Comparison of ENCODE assay signal across 27 cellular contexts in genomic region chr22:39914584-39914983, GRCh38. TPM values are rescaled to one million over a fixed set of nuclear protein-coding genes. Genes with fewer than 3 reads are reported as not detected.
DNase-seq lines count a peak whose midpoint lies in the region; TF ChIP-seq lines count a peak whose summit lies in the region.
"Had no signal": no experiment of that assay in that cellular context is flagged by ENCODE, and none has a peak within 500 bp of the region (broad histone marks: within the 10 kb centered on the region; RNA-seq: fewer than 3 reads in every experiment).

No MANE protein-coding gene starts in this region.

- H3K4me3 ChIP-seq in neural progenitor cell (no peak overlapping the region), SK-N-SH (ENCODE audit: low read depth in 2 of 2, low read length in 1 of 2) (no peak overlapping the region)
- H3K4me3 ChIP-seq: esophagus muscularis mucosa, suprapubic skin had no signal

- peaks cover 33% of the 10 kb centered on the region for H3K4me1 ChIP-seq in neural progenitor cell
- no peaks in the 10 kb centered on the region; a peak in 1 of 4 replicates for H3K4me1 ChIP-seq in SK-N-SH (ENCODE audit: control insufficient read depth in 1 of 2, insufficient read depth in 2 of 2, low read depth in 1 of 2, low read length in 1 of 2)

- no peak for TF ChIP-seq CTCF in neural progenitor cell (IDR thresholded peaks at IDR 0.05)
- no peak for TF ChIP-seq CTCF in SK-N-SH (IDR thresholded peaks at IDR 0.05)

- H3K36me3 Mint-ChIP-seq in activated T-cell treated with anti-CD3 and anti-CD28 coated beads, Interleukin-2, amount 50 U/mL, for 24 hours (ENCODE audit: low read depth): peaks cover 6% of the 10 kb centered on the region
- peaks cover 36% of the 10 kb centered on the region for H3K36me3 Mint-ChIP-seq in activated T-helper 2 cell treated with anti-CD3 and anti-CD28 coated beads, Interferon-gamma antibody, Interleukin-2, Interleukin-4, amounts not matched to agents 10 μg/mL and 5 μg/mL and 100 μg/mL, durations not matched to agents 14 hours and 24 hours and 36 hours (ENCODE audit: low read depth)
- H3K36me3 Mint-ChIP-seq in neural progenitor cell: no peaks in the 10 kb centered on the region

- no peak for TF ChIP-seq EP300 in SK-N-SH (IDR thresholded peaks at IDR 0.05; ENCODE audit: borderline replicate concordance in 1 of 2, low read depth in 1 of 2, low read length in 1 of 2)

- H3K27me3 Mint-ChIP-seq in activated T-cell treated with anti-CD3 and anti-CD28 coated beads, Interleukin-2, amount 50 U/mL, for 24 hours: no peaks in the 10 kb centered on the region
- no peaks in the 10 kb centered on the region for H3K27me3 Mint-ChIP-seq in activated T-helper 2 cell treated with anti-CD3 and anti-CD28 coated beads, Interferon-gamma antibody, Interleukin-2, Interleukin-4, amounts not matched to agents 10 μg/mL and 5 μg/mL and 100 μg/mL, durations not matched to agents 14 hours and 24 hours and 36 hours (ENCODE audit: low read depth)
- peaks cover 2% of the 10 kb centered on the region for H3K27me3 Mint-ChIP-seq in neural progenitor cell (ENCODE audit: insufficient read depth, low read depth)
- H3K27me3 Mint-ChIP-seq: memory B cell had no signal

- H3K36me3 ChIP-seq in KOPT-K1 (ENCODE audit: insufficient read depth, low read length) (peaks cover 6% of the 10 kb centered on the region; the same call in 1 of the 2 replicates), neural progenitor cell (no peaks in the 10 kb centered on the region), SK-N-SH (replicated peaks in 1 of 2; ENCODE audit: control insufficient read depth in 1 of 2, insufficient read depth in 2 of 2, low read length in 1 of 2) (no peaks in the 10 kb centered on the region)
- H3K36me3 ChIP-seq: esophagus muscularis mucosa, suprapubic skin had no signal

- no peak for DNase-seq in activated T-cell treated with anti-CD3 and anti-CD28 coated beads, Interleukin-2, amount 50 U/mL, for 24 hours
- DNase-seq in activated T-cell treated with anti-CD3 and anti-CD28 coated beads for 4 hours: no peak
- DNase-seq in activated T-helper 2 cell treated with anti-CD3 and anti-CD28 coated beads, Interferon-gamma antibody, Interleukin-2, Interleukin-4, amounts not matched to agents 10 μg/mL and 5 μg/mL and 100 μg/mL, durations not matched to agents 14 hours and 24 hours and 36 hours (ENCODE audit: low spot score): no peak
- no peak for DNase-seq in neural progenitor cell (ENCODE audit: low spot score)
- no peak for DNase-seq in SK-N-SH
- DNase-seq in mucosa of gallbladder (ENCODE audit: low spot score): no peak
- no peak for DNase-seq in middle frontal gyrus (ENCODE audit: extremely low spot score, low spot score)
- DNase-seq: activated CD4-positive, CD25-positive, alpha-beta regulatory T cell treated with anti-CD3 and anti-CD28 coated beads, Interleukin-2, amount 50 U/mL, for 72 hours; activated CD8-positive, alpha-beta memory T cell treated with anti-CD3 and anti-CD28 coated beads, Interleukin-2, amount 50 U/mL, for 48 hours; C1 segment of cervical spinal cord; foreskin melanocyte; KBM-7; NCI-H1436 treated with DMSO at 0.1 percent for 48 hours; NCI-H510A; SHP77 treated with DMSO at 0.1 percent for 48 hours; stimulated activated CD4-positive, alpha-beta T cell treated with anti-CD3 and anti-CD28 coated beads, Interleukin-1b, Interleukin-23, amount 100 ng/mL, for 48 hours; SW 1271 had no signal

- intact Hi-C loops in activated T-helper 2 cell treated with anti-CD3 and anti-CD28 coated beads, Interferon-gamma antibody, Interleukin-2, Interleukin-4, amounts not matched to agents 10 μg/mL and 5 μg/mL and 100 μg/mL, durations not matched to agents 14 hours and 24 hours and 36 hours (cut with micrococcal nuclease): no loop called here

- POLR2A ChIA-PET in SK-N-SH (lab: Yijun Ruan, JAX): no interaction called here

- H3K9me3 Mint-ChIP-seq in activated T-cell treated with anti-CD3 and anti-CD28 coated beads, Interleukin-2, amount 50 U/mL, for 24 hours: peaks cover 3% of the 10 kb centered on the region
- no peaks in the 10 kb centered on the region for H3K9me3 Mint-ChIP-seq in activated T-helper 2 cell treated with anti-CD3 and anti-CD28 coated beads, Interferon-gamma antibody, Interleukin-2, Interleukin-4, amounts not matched to agents 10 μg/mL and 5 μg/mL and 100 μg/mL, durations not matched to agents 14 hours and 24 hours and 36 hours
- no peaks in the 10 kb centered on the region for H3K9me3 Mint-ChIP-seq in neural progenitor cell

- peak overlapping the region; percentile 50 for H3K4me2 ChIP-seq in neural progenitor cell
- H3K4me2 ChIP-seq in SK-N-SH: no peak overlapping the region

- WGBS in SK-N-SH (ENCODE audit: low lambda C conversion rate): 84% methylated on average over 7 of the region's 9 CpGs

- H3K27ac ChIP-seq in KOPT-K1 (ENCODE audit: low read depth, low read length, poor library complexity, severe bottlenecking) (peak overlapping the region; percentile 40), neural progenitor cell (no peak overlapping the region), SK-N-SH (ENCODE audit: low read depth in 2 of 2, low read length in 1 of 2) (no peak overlapping the region)
- H3K27ac ChIP-seq: esophagus muscularis mucosa, suprapubic skin had no signal

- no peak overlapping the region for H2AFZ ChIP-seq in neural progenitor cell (replicated peaks)
- no peak overlapping the region for H2AFZ ChIP-seq in SK-N-SH (ENCODE audit: low read depth)

- H3K27ac Mint-ChIP-seq in activated T-cell treated with anti-CD3 and anti-CD28 coated beads, Interleukin-2, amount 50 U/mL, for 24 hours: peak overlapping the region; percentile 97
- H3K27ac Mint-ChIP-seq in activated T-helper 2 cell treated with anti-CD3 and anti-CD28 coated beads, Interferon-gamma antibody, Interleukin-2, Interleukin-4, amounts not matched to agents 10 μg/mL and 5 μg/mL and 100 μg/mL, durations not matched to agents 14 hours and 24 hours and 36 hours: peak overlapping the region; percentile 72
- no peak overlapping the region for H3K27ac Mint-ChIP-seq in neural progenitor cell

- peaks cover 23% of the 10 kb centered on the region for H3F3A ChIP-seq in neural progenitor cell (ENCODE audit: low read depth)
- H3F3A ChIP-seq in SK-N-SH (replicated peaks; ENCODE audit: insufficient read depth): no peaks in the 10 kb centered on the region

- H3K27me3 ChIP-seq in neural progenitor cell (no peaks in the 10 kb centered on the region), SK-N-SH (ENCODE audit: insufficient read depth) (no peaks in the 10 kb centered on the region)

- H3K79me2 ChIP-seq in neural progenitor cell (ENCODE audit: low read depth) (no peaks in the 10 kb centered on the region), SK-N-SH (ENCODE audit: insufficient read depth) (no peaks in the 10 kb centered on the region)

- CTCF ChIA-PET in SK-N-SH (lab: Yijun Ruan, JAX): no interaction called here

- H3K9me2 ChIP-seq in SK-N-SH: no peaks in the 10 kb centered on the region

- H3K9me3 ChIP-seq in KOPT-K1 (ENCODE audit: insufficient read depth, low read length, poor library complexity, severe bottlenecking) (no peaks in the 10 kb centered on the region), neural progenitor cell (ENCODE audit: low read depth) (no peaks in the 10 kb centered on the region), SK-N-SH (no peaks in the 10 kb centered on the region)
- H3K9me3 ChIP-seq: esophagus muscularis mucosa, suprapubic skin had no signal

- H3K4me1 Mint-ChIP-seq in activated T-cell treated with anti-CD3 and anti-CD28 coated beads, Interleukin-2, amount 50 U/mL, for 24 hours (ENCODE audit: low read depth): peaks cover 94% of the 10 kb centered on the region
- peaks cover 81% of the 10 kb centered on the region for H3K4me1 Mint-ChIP-seq in activated T-helper 2 cell treated with anti-CD3 and anti-CD28 coated beads, Interferon-gamma antibody, Interleukin-2, Interleukin-4, amounts not matched to agents 10 μg/mL and 5 μg/mL and 100 μg/mL, durations not matched to agents 14 hours and 24 hours and 36 hours (ENCODE audit: low read depth)
- H3K4me1 Mint-ChIP-seq in neural progenitor cell: peaks cover 53% of the 10 kb centered on the region

- H4K20me1 ChIP-seq in neural progenitor cell (ENCODE audit: low read depth): peaks cover 13% of the 10 kb centered on the region
- H4K20me1 ChIP-seq in SK-N-SH (ENCODE audit: insufficient read depth): no peaks in the 10 kb centered on the region

- no peak overlapping the region for H3K9ac ChIP-seq in neural progenitor cell
- no peak overlapping the region for H3K9ac ChIP-seq in SK-N-SH

- H3K4me3 Mint-ChIP-seq in activated T-cell treated with anti-CD3 and anti-CD28 coated beads, Interleukin-2, amount 50 U/mL, for 24 hours: peak overlapping the region; percentile 71
- no peak overlapping the region for H3K4me3 Mint-ChIP-seq in activated T-helper 2 cell treated with anti-CD3 and anti-CD28 coated beads, Interferon-gamma antibody, Interleukin-2, Interleukin-4, amounts not matched to agents 10 μg/mL and 5 μg/mL and 100 μg/mL, durations not matched to agents 14 hours and 24 hours and 36 hours (ENCODE audit: low read depth)
- no peak overlapping the region for H3K4me3 Mint-ChIP-seq in neural progenitor cell

- TF ChIP-seq RAD21 in SK-N-SH (IDR thresholded peaks at IDR 0.05; ENCODE audit: low read length): no peak

TF ChIP-seq in SK-N-SH, 30 proteins besides CTCF, POLR2A, EP300 and RAD21 (continues in another document):
- no peak for TF ChIP-seq TCF12 (IDR thresholded peaks at IDR 0.05)

RNA-seq across cellular contexts. Expression of gene GRAP2, which starts 13.7 kb away (rescaled TPM):
- total RNA-seq in activated T-helper 2 cell treated with anti-CD3 and anti-CD28 coated beads, Interferon-gamma antibody, Interleukin-2, Interleukin-4, amounts not matched to agents 10 μg/mL and 5 μg/mL and 100 μg/mL, durations not matched to agents 14 hours and 24 hours and 36 hours: 44.1 and 46.5 TPM in 2 replicates
- not detected in 2 replicates for total RNA-seq in neural progenitor cell (ENCODE audit: low replicate concordance)
- 0.13 and 0.15 TPM in 2 replicates for polyA plus RNA-seq in SK-N-SH (2012; rRNA removed)
- 0.04 and 0.18 TPM in 2 replicates for polyA plus RNA-seq in SK-N-SH (2012; cell fraction: cytosol; rRNA removed)
- 0.10 and 0.14 TPM in 2 replicates for polyA plus RNA-seq in SK-N-SH (2012; cell fraction: nucleus; rRNA removed)
- total RNA-seq in mucosa of gallbladder: 9.8 TPM
- total RNA-seq: myocyte had no signal

RNA-seq across cellular contexts. Expression of gene ENTHD1, which starts 21.0 kb away (rescaled TPM):
- 0.11 TPM in 2 replicates for total RNA-seq in activated T-helper 2 cell treated with anti-CD3 and anti-CD28 coated beads, Interferon-gamma antibody, Interleukin-2, Interleukin-4, amounts not matched to agents 10 μg/mL and 5 μg/mL and 100 μg/mL, durations not matched to agents 14 hours and 24 hours and 36 hours
- not detected in 2 replicates for total RNA-seq in neural progenitor cell (ENCODE audit: low replicate concordance)
- polyA plus RNA-seq in SK-N-SH (2012; rRNA removed): not detected in 2 replicates
- polyA plus RNA-seq in SK-N-SH (2012; cell fraction: cytosol; rRNA removed): not detected in 2 replicates
- polyA plus RNA-seq in SK-N-SH (2012; cell fraction: nucleus; rRNA removed): not detected in 2 replicates
- 0.09 TPM for total RNA-seq in mucosa of gallbladder
- total RNA-seq: esophagus muscularis mucosa, HT1080, myocyte, omental fat pad, skeletal muscle tissue, suprapubic skin, urinary bladder had no signal
- polyA plus RNA-seq: adipose tissue, urinary bladder had no signal

RNA-seq across cellular contexts. Expression of gene TMA7B, which starts 45.6 kb away (rescaled TPM):
- total RNA-seq in activated T-helper 2 cell treated with anti-CD3 and anti-CD28 coated beads, Interferon-gamma antibody, Interleukin-2, Interleukin-4, amounts not matched to agents 10 μg/mL and 5 μg/mL and 100 μg/mL, durations not matched to agents 14 hours and 24 hours and 36 hours: 1.7 and 2.0 TPM in 2 replicates
- total RNA-seq in neural progenitor cell (ENCODE audit: low replicate concordance) (not detected in 2 replicates), mucosa of gallbladder (0.66 TPM)
- not detected in 2 replicates for polyA plus RNA-seq in SK-N-SH (2012; rRNA removed)
- not detected in 2 replicates for polyA plus RNA-seq in SK-N-SH (2012; cell fraction: cytosol; rRNA removed)
- 0.09 TPM in 1 of 2 replicates, not detected in the other for polyA plus RNA-seq in SK-N-SH (2012; cell fraction: nucleus; rRNA removed)
- total RNA-seq: esophagus muscularis mucosa, HT1080, myocyte, omental fat pad had no signal
- polyA plus RNA-seq: urinary bladder had no signal

Comparison
In these comparisons a context has a peak if more than half of its experiments do, and no peak if none do; other contexts are left out.
1. RNA of gene GRAP2, which starts 13.7 kb away (total RNA-seq): 44.1 to 46.5 TPM in activated T-helper 2 cell treated with anti-CD3 and anti-CD28 coated beads, Interferon-gamma antibody, Interleukin-2, Interleukin-4, amounts not matched to agents 10 μg/mL and 5 μg/mL and 100 μg/mL, durations not matched to agents 14 hours and 24 hours and 36 hours and 9.8 TPM in mucosa of gallbladder (single experiment); not detected in neural progenitor cell; every median in the first group is over 10 times any median in the second.